10 cellular contexts compared by ENCODE assay signal in the genomic region with DNA sequence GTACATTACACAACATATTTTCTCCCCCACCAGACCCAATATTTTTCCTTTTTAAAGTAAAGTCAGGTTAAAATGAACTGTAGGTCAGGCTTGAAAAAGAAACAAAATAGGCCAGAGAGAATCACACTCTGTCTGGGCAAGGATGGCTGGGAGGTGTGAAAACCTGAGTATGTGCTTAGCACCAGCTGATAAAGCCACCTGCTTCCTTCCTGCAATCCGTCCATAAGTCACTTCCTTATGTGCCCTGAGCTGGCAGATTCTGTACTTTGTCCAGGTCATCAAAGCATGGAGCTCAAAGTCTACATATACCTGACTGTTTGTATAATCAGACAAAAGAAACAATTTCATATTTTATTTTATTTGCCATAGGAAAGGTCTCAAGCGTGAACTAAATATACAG. TPM values are rescaled to one million over a fixed set of nuclear protein-coding genes. Genes with fewer than 3 reads are reported as not detected.
DNase-seq lines count a peak whose midpoint lies in the region; ATAC-seq and TF ChIP-seq lines count a peak whose summit lies in the region.
"Had no signal": no experiment of that assay in that cellular context is flagged by ENCODE, and none has a peak within 500 bp of the region (broad histone marks: within the 10 kb centered on the region; RNA-seq: fewer than 3 reads in every experiment).

No MANE protein-coding gene starts in this region.

- H3K36me3 ChIP-seq in breast epithelium (no peaks in the 10 kb centered on the region), stomach smooth muscle (ENCODE audit: control insufficient read depth in 2 of 2, insufficient read depth in 2 of 2, low read length in 2 of 2) (peaks cover 6 to 7% of the 10 kb centered on the region in 2 donors), tibial nerve (peaks cover 0 to 26% (median 0%) of the 10 kb centered on the region in 3 donors)

- no peaks in the 10 kb centered on the region for H3K4me1 Mint-ChIP-seq in MCF 10A (ENCODE audit: insufficient read depth, unreplicated experiment)
- peaks cover 9 to 14% of the 10 kb centered on the region in 2 donors for H3K4me1 Mint-ChIP-seq in effector memory CD8-positive, alpha-beta T cell (ENCODE audit: low read depth in 2 of 2)

- peak overlapping the region; percentile 35 for H3K27ac Mint-ChIP-seq in MCF 10A (ENCODE audit: low read depth, unreplicated experiment)
- peak overlapping the region; percentile 41 to 77 for H3K27ac Mint-ChIP-seq in effector memory CD8-positive, alpha-beta T cell

- no peaks in the 10 kb centered on the region for H3K9me3 Mint-ChIP-seq in MCF 10A (ENCODE audit: unreplicated experiment)
- no peaks in the 10 kb centered on the region for H3K9me3 Mint-ChIP-seq in effector memory CD8-positive, alpha-beta T cell
- H3K9me3 Mint-ChIP-seq: CD14-positive monocyte had no signal

- CTCF ChIA-PET in MCF 10A (lab: Yijun Ruan, JAX) = interaction anchor here (0.6 to 0.7 kb wide), 4 partner anchors 179 to 1163 kb away, joined by 3 to 4 read pairs (median 3); no protein-coding TSS in a partner anchor

- WGBS in tibial nerve, 2 donors = 78 to 80% methylated on average over 2 of the region's 2 CpGs

- TF ChIP-seq CTCF in MCF 10A (IDR thresholded peaks at IDR 0.05; ENCODE audit: unreplicated experiment) = no peak
- no peak for TF ChIP-seq CTCF in breast epithelium (IDR thresholded peaks at IDR 0.05)
- no peak for TF ChIP-seq CTCF in tibial nerve (IDR thresholded peaks at IDR 0.05)

- H3K4me3 Mint-ChIP-seq in MCF 10A (ENCODE audit: unreplicated experiment) = no peak overlapping the region
- peak overlapping the region in 1 of 2 donors; percentile 51 for H3K4me3 Mint-ChIP-seq in effector memory CD8-positive, alpha-beta T cell
- H3K4me3 Mint-ChIP-seq: CD14-positive monocyte had no signal

- H3K27ac ChIP-seq in breast epithelium (no peak overlapping the region), stomach smooth muscle (ENCODE audit: low read length) (peak overlapping the region; percentile 32), tibial nerve (peak overlapping the region in 2 of 4 donors; percentile 88 to 95)

- in situ Hi-C loops in ACHN (cut with HindIII; ENCODE audit: low pct_ligation_motif_present, low pct_unique_long_range_greater_than_20kb, low sequenced_read_pairs) = no loop called here

- intact Hi-C loops in MCF 10A (cut with micrococcal nuclease) = no loop called here
- intact Hi-C loops in breast epithelium (cut with DNase I; ENCODE audit: low total_unique reads) = no loop called here

- H3K4me3 ChIP-seq in breast epithelium (no peak overlapping the region), stomach smooth muscle (ENCODE audit: low read length in 2 of 2) (no peak overlapping the region), tibial nerve (no peak overlapping the region)

- TF ChIP-seq EP300 in tibial nerve (IDR thresholded peaks at IDR 0.05) = no peak

- POLR2A ChIA-PET in MCF 10A (lab: Yijun Ruan, JAX) = no interaction called here

- DNase-seq in MCF 10A (ENCODE audit: unreplicated experiment) (no peak), breast epithelium (ENCODE audit: low spot score in 2 of 2) (no peak), NCI-H510A (lab: John Stamatoyannopoulos, UW) (peak; percentile 34), ACHN (no peak), tibial nerve (ENCODE audit: low spot score in 2 of 2) (no peak)
- no peak for DNase-seq in effector memory CD8-positive, alpha-beta T cell

- H3K27me3 ChIP-seq in breast epithelium (no peaks in the 10 kb centered on the region), stomach smooth muscle (ENCODE audit: control insufficient read depth in 1 of 2, insufficient read depth in 2 of 2, low read length in 2 of 2) (no peaks in the 10 kb centered on the region), tibial nerve (no peaks in the 10 kb centered on the region)

- ATAC-seq in effector memory CD8-positive, alpha-beta T cell (replicated peaks) = peak; percentile 93
- no peak for ATAC-seq in GM21515 (IDR thresholded peaks at IDR 0.05; ENCODE audit: unreplicated experiment)

- no TSS peak for BruUV-seq in MCF 10A (replicated peaks; lab: Mats Ljungman, UMichigan)

- H3K27me3 Mint-ChIP-seq in MCF 10A (ENCODE audit: insufficient read depth, unreplicated experiment) = no peaks in the 10 kb centered on the region
- no peaks in the 10 kb centered on the region for H3K27me3 Mint-ChIP-seq in effector memory CD8-positive, alpha-beta T cell

- no peak for TF ChIP-seq POLR2A in breast epithelium (IDR thresholded peaks at IDR 0.05)
- no peak for TF ChIP-seq POLR2A in tibial nerve (IDR thresholded peaks at IDR 0.05)

- no peak overlapping the region for H3K9ac ChIP-seq in stomach smooth muscle (ENCODE audit: low read length in 2 of 2)

- H3K9me3 ChIP-seq in breast epithelium (no peaks in the 10 kb centered on the region), stomach smooth muscle (ENCODE audit: control insufficient read depth in 2 of 2, low read length in 2 of 2) (no peaks in the 10 kb centered on the region), tibial nerve (no peaks in the 10 kb centered on the region)

- no peaks in the 10 kb centered on the region for H3K4me1 ChIP-seq in breast epithelium
- H3K4me1 ChIP-seq in stomach smooth muscle (ENCODE audit: control insufficient read depth, insufficient read depth, low read length) = peaks cover 19% of the 10 kb centered on the region
- H3K4me1 ChIP-seq in tibial nerve = peaks cover 0 to 46% (median 20%) of the 10 kb centered on the region in 4 donors

- H3K36me3 Mint-ChIP-seq in MCF 10A (ENCODE audit: insufficient read depth, unreplicated experiment) = no peaks in the 10 kb centered on the region
- H3K36me3 Mint-ChIP-seq in effector memory CD8-positive, alpha-beta T cell (ENCODE audit: insufficient read depth) = peaks cover 20% of the 10 kb centered on the region

RNA-seq across cellular contexts. Expression of a gene that starts 37.7 kb away (rescaled TPM):
- 31.0 and 45.1 TPM in 2 replicates for total RNA-seq in MCF 10A (2022)
- total RNA-seq in breast epithelium = 100 to 1,000 TPM in 1 of 3 donors, 10 to 100 TPM in 2; 55.1 to 229 (median 77.4) TPM
- 100 to 1,000 TPM in 3 of 4 donors, 10 to 100 TPM in 1; 69.6 to 139 (median 118) TPM for total RNA-seq in tibial nerve
- total RNA-seq: OCI-LY7 had no signal
